1 cellular context compared by ENCODE assay signal in the genomic region with DNA sequence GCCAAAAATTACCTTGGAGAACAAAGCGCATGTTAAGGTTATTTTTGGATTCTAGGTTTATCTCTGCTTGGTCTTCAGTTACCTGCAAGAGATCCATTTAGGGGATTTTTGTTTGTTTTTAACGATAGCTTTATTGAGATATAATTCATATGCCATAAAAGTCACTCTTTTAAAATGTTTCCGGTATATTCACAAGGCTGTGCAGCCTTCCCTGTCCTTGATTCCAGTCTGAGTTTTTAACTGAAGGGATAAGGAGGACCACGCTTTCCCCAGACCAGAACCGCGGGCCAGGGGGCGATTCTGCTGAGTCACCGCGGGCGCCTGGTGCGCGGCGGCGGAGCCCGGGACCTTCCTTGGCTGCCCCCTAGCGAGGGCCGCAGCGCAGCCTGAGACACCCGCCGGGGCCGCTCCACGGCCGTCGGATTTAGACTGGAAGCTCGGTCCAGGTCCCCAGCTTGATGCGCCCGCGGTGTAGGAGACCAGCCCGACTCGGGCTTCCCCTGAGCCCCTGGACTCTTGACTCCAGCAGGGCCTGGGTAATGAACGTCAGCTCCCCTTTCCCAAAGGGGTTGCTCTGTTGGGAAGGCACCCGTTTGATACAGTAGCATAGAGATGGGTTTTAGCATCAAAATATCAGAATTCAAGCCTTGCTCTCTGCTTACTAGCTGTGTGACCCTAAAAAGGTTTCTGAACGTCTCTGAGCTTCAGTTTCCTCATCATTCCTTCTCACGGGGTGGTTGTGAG.
TF ChIP-seq lines count a peak whose summit lies in the region.

No MANE protein-coding gene starts in this region.

TF ChIP-seq in K562, 482 proteins besides CTCF, POLR2A, EP300 and RAD21 (continued from another document and continues in another):
- no peak for TF ChIP-seq ATF2 (CRISPR knock-in tag; IDR thresholded peaks at IDR 0.05)
- TF ChIP-seq RBBP5 (IDR thresholded peaks at IDR 0.05; ENCODE audit: borderline replicate concordance, insufficient read depth, low read length, poor library complexity, severe bottlenecking): no peak
- no peak for TF ChIP-seq ZNF589 (CRISPR knock-in tag; IDR thresholded peaks at IDR 0.05; ENCODE audit: low read depth)
- TF ChIP-seq HNRNPH1 (optimal IDR thresholded peaks at IDR 0.05; ENCODE audit: low read depth, low read length): no peak
- no peak for TF ChIP-seq ZNF23 (CRISPR knock-in tag; IDR thresholded peaks at IDR 0.05)
- no peak for TF ChIP-seq IRF1 (CRISPR knock-in tag; IDR thresholded peaks at IDR 0.05; ENCODE audit: borderline replicate concordance)
- TF ChIP-seq CHD2 (IDR thresholded peaks at IDR 0.05; ENCODE audit: low read depth, low read length): no peak
- peak; percentile 84 for TF ChIP-seq FOSL1 (tag; conservative IDR thresholded peaks at IDR 0.05)
- TF ChIP-seq SMARCA5 (IDR thresholded peaks at IDR 0.05): 0 out of 2 replicates have a peak, but pooled peaks have one; percentile 8
- no peak for TF ChIP-seq GTF2A2 (tag; IDR thresholded peaks at IDR 0.05)
- peak; percentile 43; the same call in 1 of the 2 replicates for TF ChIP-seq POLR2G (IDR thresholded peaks at IDR 0.05; ENCODE audit: low read depth, low read length)
- no peak for TF ChIP-seq XRCC4 (IDR thresholded peaks at IDR 0.05; ENCODE audit: extremely low read depth, insufficient read depth, insufficient read length)
- no peak for TF ChIP-seq ARID4B (CRISPR knock-in tag; IDR thresholded peaks at IDR 0.05)
- no peak for TF ChIP-seq RFX7 (CRISPR knock-in tag; IDR thresholded peaks at IDR 0.05)
- TF ChIP-seq ATF1 (CRISPR knock-in tag; IDR thresholded peaks at IDR 0.05): no peak
- no peak for TF ChIP-seq ATF1 (tag; IDR thresholded peaks at IDR 0.05)
- TF ChIP-seq MAFK (IDR thresholded peaks at IDR 0.05; ENCODE audit: low read length): peak; percentile 93
- TF ChIP-seq SRSF1 (IDR thresholded peaks at IDR 0.05; ENCODE audit: low read depth, low read length): no peak
- no peak for TF ChIP-seq SMARCB1 (IDR thresholded peaks at IDR 0.05; ENCODE audit: insufficient read length, low read depth)
- TF ChIP-seq MEF2A (IDR thresholded peaks at IDR 0.05; ENCODE audit: control insufficient read depth, low read depth, low read length): peak; percentile 38; the same call in 1 of the 2 replicates
- TF ChIP-seq TEAD4 (IDR thresholded peaks at IDR 0.05; ENCODE audit: low read length): no peak
- TF ChIP-seq TEAD4 (CRISPR knock-in tag; IDR thresholded peaks at IDR 0.05; ENCODE audit: borderline replicate concordance): no peak
- no peak for TF ChIP-seq ZFP1 (CRISPR knock-in tag; IDR thresholded peaks at IDR 0.05)
- no peak for TF ChIP-seq JUNB (CRISPR knock-in tag; conservative IDR thresholded peaks at IDR 0.05)
- TF ChIP-seq KDM1A (IDR thresholded peaks at IDR 0.05): no peak; a peak in 1 of 4 replicates
- TF ChIP-seq ZNF274 (IDR thresholded peaks at IDR 0.05; ENCODE audit: borderline replicate concordance, low read depth, low read length): no peak
- no peak for TF ChIP-seq SIX5 (IDR thresholded peaks at IDR 0.05; ENCODE audit: borderline replicate concordance in 1 of 2, insufficient read depth in 1 of 2, low read depth in 1 of 2, low read length in 2 of 2)
- TF ChIP-seq NCOA6 (IDR thresholded peaks at IDR 0.05): peak; percentile 52; the same call in 1 of the 2 replicates
- no peak for TF ChIP-seq LEF1 (IDR thresholded peaks at IDR 0.05)
- TF ChIP-seq NFXL1 (CRISPR knock-in tag; IDR thresholded peaks at IDR 0.05): no peak
- TF ChIP-seq ZNF354B (CRISPR knock-in tag; IDR thresholded peaks at IDR 0.05): no peak
- TF ChIP-seq ZNF592 (IDR thresholded peaks at IDR 0.05): peak; percentile 63
- TF ChIP-seq ZNF197 (CRISPR knock-in tag; IDR thresholded peaks at IDR 0.05; ENCODE audit: low read depth): 0 out of 2 replicates have a peak, but pooled peaks have one; percentile 64
- TF ChIP-seq, protein P1, sequence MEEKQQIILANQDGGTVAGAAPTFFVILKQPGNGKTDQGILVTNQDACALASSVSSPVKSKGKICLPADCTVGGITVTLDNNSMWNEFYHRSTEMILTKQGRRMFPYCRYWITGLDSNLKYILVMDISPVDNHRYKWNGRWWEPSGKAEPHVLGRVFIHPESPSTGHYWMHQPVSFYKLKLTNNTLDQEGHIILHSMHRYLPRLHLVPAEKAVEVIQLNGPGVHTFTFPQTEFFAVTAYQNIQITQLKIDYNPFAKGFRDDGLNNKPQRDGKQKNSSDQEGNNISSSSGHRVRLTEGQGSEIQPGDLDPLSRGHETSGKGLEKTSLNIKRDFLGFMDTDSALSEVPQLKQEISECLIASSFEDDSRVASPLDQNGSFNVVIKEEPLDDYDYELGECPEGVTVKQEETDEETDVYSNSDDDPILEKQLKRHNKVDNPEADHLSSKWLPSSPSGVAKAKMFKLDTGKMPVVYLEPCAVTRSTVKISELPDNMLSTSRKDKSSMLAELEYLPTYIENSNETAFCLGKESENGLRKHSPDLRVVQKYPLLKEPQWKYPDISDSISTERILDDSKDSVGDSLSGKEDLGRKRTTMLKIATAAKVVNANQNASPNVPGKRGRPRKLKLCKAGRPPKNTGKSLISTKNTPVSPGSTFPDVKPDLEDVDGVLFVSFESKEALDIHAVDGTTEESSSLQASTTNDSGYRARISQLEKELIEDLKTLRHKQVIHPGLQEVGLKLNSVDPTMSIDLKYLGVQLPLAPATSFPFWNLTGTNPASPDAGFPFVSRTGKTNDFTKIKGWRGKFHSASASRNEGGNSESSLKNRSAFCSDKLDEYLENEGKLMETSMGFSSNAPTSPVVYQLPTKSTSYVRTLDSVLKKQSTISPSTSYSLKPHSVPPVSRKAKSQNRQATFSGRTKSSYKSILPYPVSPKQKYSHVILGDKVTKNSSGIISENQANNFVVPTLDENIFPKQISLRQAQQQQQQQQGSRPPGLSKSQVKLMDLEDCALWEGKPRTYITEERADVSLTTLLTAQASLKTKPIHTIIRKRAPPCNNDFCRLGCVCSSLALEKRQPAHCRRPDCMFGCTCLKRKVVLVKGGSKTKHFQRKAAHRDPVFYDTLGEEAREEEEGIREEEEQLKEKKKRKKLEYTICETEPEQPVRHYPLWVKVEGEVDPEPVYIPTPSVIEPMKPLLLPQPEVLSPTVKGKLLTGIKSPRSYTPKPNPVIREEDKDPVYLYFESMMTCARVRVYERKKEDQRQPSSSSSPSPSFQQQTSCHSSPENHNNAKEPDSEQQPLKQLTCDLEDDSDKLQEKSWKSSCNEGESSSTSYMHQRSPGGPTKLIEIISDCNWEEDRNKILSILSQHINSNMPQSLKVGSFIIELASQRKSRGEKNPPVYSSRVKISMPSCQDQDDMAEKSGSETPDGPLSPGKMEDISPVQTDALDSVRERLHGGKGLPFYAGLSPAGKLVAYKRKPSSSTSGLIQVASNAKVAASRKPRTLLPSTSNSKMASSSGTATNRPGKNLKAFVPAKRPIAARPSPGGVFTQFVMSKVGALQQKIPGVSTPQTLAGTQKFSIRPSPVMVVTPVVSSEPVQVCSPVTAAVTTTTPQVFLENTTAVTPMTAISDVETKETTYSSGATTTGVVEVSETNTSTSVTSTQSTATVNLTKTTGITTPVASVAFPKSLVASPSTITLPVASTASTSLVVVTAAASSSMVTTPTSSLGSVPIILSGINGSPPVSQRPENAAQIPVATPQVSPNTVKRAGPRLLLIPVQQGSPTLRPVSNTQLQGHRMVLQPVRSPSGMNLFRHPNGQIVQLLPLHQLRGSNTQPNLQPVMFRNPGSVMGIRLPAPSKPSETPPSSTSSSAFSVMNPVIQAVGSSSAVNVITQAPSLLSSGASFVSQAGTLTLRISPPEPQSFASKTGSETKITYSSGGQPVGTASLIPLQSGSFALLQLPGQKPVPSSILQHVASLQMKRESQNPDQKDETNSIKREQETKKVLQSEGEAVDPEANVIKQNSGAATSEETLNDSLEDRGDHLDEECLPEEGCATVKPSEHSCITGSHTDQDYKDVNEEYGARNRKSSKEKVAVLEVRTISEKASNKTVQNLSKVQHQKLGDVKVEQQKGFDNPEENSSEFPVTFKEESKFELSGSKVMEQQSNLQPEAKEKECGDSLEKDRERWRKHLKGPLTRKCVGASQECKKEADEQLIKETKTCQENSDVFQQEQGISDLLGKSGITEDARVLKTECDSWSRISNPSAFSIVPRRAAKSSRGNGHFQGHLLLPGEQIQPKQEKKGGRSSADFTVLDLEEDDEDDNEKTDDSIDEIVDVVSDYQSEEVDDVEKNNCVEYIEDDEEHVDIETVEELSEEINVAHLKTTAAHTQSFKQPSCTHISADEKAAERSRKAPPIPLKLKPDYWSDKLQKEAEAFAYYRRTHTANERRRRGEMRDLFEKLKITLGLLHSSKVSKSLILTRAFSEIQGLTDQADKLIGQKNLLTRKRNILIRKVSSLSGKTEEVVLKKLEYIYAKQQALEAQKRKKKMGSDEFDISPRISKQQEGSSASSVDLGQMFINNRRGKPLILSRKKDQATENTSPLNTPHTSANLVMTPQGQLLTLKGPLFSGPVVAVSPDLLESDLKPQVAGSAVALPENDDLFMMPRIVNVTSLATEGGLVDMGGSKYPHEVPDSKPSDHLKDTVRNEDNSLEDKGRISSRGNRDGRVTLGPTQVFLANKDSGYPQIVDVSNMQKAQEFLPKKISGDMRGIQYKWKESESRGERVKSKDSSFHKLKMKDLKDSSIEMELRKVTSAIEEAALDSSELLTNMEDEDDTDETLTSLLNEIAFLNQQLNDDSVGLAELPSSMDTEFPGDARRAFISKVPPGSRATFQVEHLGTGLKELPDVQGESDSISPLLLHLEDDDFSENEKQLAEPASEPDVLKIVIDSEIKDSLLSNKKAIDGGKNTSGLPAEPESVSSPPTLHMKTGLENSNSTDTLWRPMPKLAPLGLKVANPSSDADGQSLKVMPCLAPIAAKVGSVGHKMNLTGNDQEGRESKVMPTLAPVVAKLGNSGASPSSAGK (IDR thresholded peaks at IDR 0.05): peak; percentile 69
- TF ChIP-seq SIN3A (IDR thresholded peaks at IDR 0.05; ENCODE audit: borderline replicate concordance in 2 of 2, control insufficient read depth in 1 of 2, low read depth in 2 of 2, low read length in 2 of 2): no peak
- peak; percentile 69 for TF ChIP-seq SMARCE1 (IDR thresholded peaks at IDR 0.05)
